Comparison of ENCODE assay signal across 8 cellular contexts in the genomic region with DNA sequence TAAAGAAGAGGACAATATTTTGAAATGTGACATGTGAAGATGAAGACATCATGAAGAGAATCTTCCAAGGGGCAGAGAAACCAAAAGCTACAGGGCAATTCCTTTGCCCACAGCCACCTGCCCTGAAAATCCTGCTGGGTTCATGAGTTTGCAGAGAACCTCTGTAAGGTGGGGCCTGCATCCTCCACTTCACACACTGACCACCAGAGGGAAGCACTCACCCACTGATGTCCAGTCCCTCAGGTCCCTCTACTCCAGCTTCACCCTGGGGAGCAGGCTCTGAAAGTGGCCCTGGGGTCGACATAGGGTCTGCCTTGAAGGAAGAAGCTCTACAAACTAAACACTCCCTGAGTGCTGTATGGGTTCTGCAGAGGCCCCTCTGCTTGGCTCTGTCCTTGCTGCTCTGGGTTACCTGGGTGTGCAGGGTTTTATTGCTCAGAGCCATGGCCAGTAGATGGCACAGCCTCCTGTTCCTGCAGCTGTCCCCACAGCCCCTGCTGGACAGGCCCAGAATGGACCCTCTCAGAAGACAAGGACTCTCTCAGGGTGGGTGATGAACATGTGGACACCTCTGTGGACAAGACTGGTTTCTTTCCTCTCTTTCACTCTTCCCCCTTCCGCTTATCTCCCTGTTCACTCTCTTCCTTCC. TPM values are rescaled to one million over a fixed set of nuclear protein-coding genes. Genes with fewer than 3 reads are reported as not detected.
DNase-seq lines count a peak whose midpoint lies in the region; TF ChIP-seq lines count a peak whose summit lies in the region.
"Not testable (repeated sequence)": the region's sequence is repeated elsewhere in the genome, so short reads cannot be mapped to it uniquely, and the experiment has no call there.
"Had no signal": no experiment of that assay in that cellular context is flagged by ENCODE, and none has a peak within 500 bp of the region (broad histone marks: within the 10 kb centered on the region; RNA-seq: fewer than 3 reads in every experiment).

No MANE protein-coding gene starts in this region.

- not testable (repeated sequence) for H3K4me1 Mint-ChIP-seq in neural crest cell

- H3K27me3 Mint-ChIP-seq in neural crest cell (ENCODE audit: low read depth) = peaks cover 26% of the 10 kb centered on the region

- TF ChIP-seq POLR2A in adrenal gland (IDR thresholded peaks at IDR 0.05) = not testable (repeated sequence)

- H3K36me3 Mint-ChIP-seq in neural crest cell (ENCODE audit: low read depth) = not testable (repeated sequence)

- not testable (repeated sequence) for H3K27me3 ChIP-seq in adrenal gland

- POLR2A ChIA-PET in HEK293T (lab: Yijun Ruan, JAX) = not testable (repeated sequence)

- intact Hi-C loops in adrenal gland (cut with DNase I); head of caudate nucleus (cut with DNase I): not testable (repeated sequence)

- H3K9me3 Mint-ChIP-seq in neural crest cell = not testable (repeated sequence)

- in situ Hi-C loops in SK-MEL-5 (cut with HindIII; ENCODE audit: low pct_unique_long_range_greater_than_20kb, low sequenced_read_pairs) = not testable (repeated sequence)

- not testable (repeated sequence) for H3K36me3 ChIP-seq in adrenal gland (replicated peaks in 1 of 2)

- H3K4me3 ChIP-seq in adrenal gland = not testable (repeated sequence)

- not testable (repeated sequence) for H3K4me3 Mint-ChIP-seq in neural crest cell

- 42 to 94% (median 43%) methylated on average over 1 to 2 of the region's 2 CpGs for WGBS in adrenal gland, 4 donors

- not testable (repeated sequence) for H3K4me1 ChIP-seq in adrenal gland (replicated peaks in 1 of 2)

- not testable (repeated sequence) for H3K9me3 ChIP-seq in adrenal gland (replicated peaks in 1 of 3)

- H3K27ac ChIP-seq in adrenal gland = not testable (repeated sequence)

- DNase-seq in HEK293T (ENCODE audit: extremely low spot score) (peak; percentile 8), M059J (ENCODE audit: low read depth) (peak; percentile 31), SK-MEL-5 (ENCODE audit: low read depth, low spot score) (peak; percentile 56), adrenal gland (peak in 5 of 7 donors; percentile 17 to 59 (median 48)), head of caudate nucleus (peak in 28 of 42 donors; percentile 9 to 67 (median 33)), neural crest cell (ENCODE audit: low read depth, low spot score) (peak; percentile 29)

- TF ChIP-seq CTCF in GM12872 (IDR thresholded peaks at IDR 0.05; ENCODE audit: insufficient read depth, low read depth, low read length) (peak; percentile 67), adrenal gland (IDR thresholded peaks at IDR 0.05) (peak in 4 of 6 experiments; percentile 25 to 45 (median 38)), neural crest cell (conservative IDR thresholded peaks at IDR 0.05) (peak; percentile 61)

- CTCF ChIA-PET in HEK293T (lab: Yijun Ruan, JAX) = not testable (repeated sequence)

- H3K27ac Mint-ChIP-seq in neural crest cell (ENCODE audit: unreplicated experiment) = not testable (repeated sequence)

RNA-seq across cellular contexts. Expression of a gene that starts 27.0 kb away (rescaled TPM):
- 2.6 and 5.0 TPM in 2 replicates for total RNA-seq in M059J (2014; rRNA removed; shearing (Covaris generic))
- total RNA-seq in SK-MEL-5 (2014; rRNA removed; shearing (Covaris generic)) = 36.4 and 48.3 TPM in 2 replicates
- polyA plus RNA-seq in SK-MEL-5 (2015; cell fraction: cytosol; rRNA removed) = 114 and 130 TPM in 2 replicates
- 4.7 and 7.8 TPM in 2 replicates for polyA plus RNA-seq in SK-MEL-5 (2015; cell fraction: nucleus; rRNA removed)
- 1 to 10 TPM in 1 of 8 donors, not detected in 7; 1.3 TPM for total RNA-seq in adrenal gland
- polyA plus RNA-seq in adrenal gland = under 1 TPM in 2 of 3 donors, not detected in 1; 0.13 to 0.56 TPM
- not detected in 2 replicates for total RNA-seq in neural crest cell
- polyA plus RNA-seq: esophagus had no signal

RNA-seq across cellular contexts. Expression of a gene that starts 34.9 kb away (rescaled TPM):
- total RNA-seq in M059J (2014; rRNA removed; shearing (Covaris generic)) = 1.1 TPM in 1 of 2 replicates, not detected in the other
- total RNA-seq in SK-MEL-5 (2014; rRNA removed; shearing (Covaris generic)) = not detected in 2 replicates
- not detected in 2 replicates for polyA plus RNA-seq in SK-MEL-5 (2015; cell fraction: cytosol; rRNA removed)
- polyA plus RNA-seq in SK-MEL-5 (2015; cell fraction: nucleus; rRNA removed) = not detected in 2 replicates
- total RNA-seq in adrenal gland = not detected
- not detected for polyA plus RNA-seq in adrenal gland
- not detected in 2 replicates for total RNA-seq in neural crest cell
- polyA plus RNA-seq: esophagus had no signal
